32 cellular contexts compared by ENCODE assay signal in the genomic region with DNA sequence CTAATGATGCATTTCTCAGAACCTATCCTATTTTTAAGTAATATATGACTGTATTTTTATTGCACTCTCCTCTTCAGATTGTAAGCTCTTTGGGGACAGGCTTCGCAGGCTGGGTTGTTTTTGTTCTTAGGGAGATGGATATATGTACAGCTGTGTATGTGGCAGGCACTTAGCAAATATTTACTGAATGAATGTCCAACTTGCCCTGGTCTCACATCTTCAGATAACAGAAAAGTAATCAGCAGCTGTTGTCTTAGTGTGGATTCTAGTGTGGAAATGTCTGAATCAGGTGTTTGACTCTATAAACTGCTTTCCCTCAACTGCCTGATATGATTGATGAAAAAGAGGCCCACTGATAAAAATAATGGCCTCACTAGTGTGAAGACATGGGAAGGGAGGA. TPM values are rescaled to one million over a fixed set of nuclear protein-coding genes. Genes with fewer than 3 reads are reported as not detected.
"Had no signal": no experiment of that assay in that cellular context is flagged by ENCODE, and none has a peak within 500 bp of the region (broad histone marks: within the 10 kb centered on the region; RNA-seq: fewer than 3 reads in every experiment).

No MANE protein-coding gene starts in this region.

- H3K9me3 Mint-ChIP-seq: mesothelial cell of epicardium; naive thymus-derived CD4-positive, alpha-beta T cell; natural killer cell treated with Interleukin-12 subunit alpha and Interleukin-12 subunit beta and Interleukin-15 and Interleukin-18, amount 100 ng/mL, for 72 hours; stimulated activated naive B cell treated with anti-CD40 and anti-IgM and Interleukin-4, amounts not matched to agents 10 μg/mL and 1 μg/mL and 100 μg/mL, for 72 hours had no signal

- FAIRE-seq: pancreas had no signal

- H3K4me2 ChIP-seq: smooth muscle cell had no signal

- H3K36me3 ChIP-seq: prostate gland had no signal

- H3K4me3 Mint-ChIP-seq: mesothelial cell of epicardium; naive thymus-derived CD4-positive, alpha-beta T cell; natural killer cell treated with Interleukin-12 subunit alpha and Interleukin-12 subunit beta and Interleukin-15 and Interleukin-18, amount 100 ng/mL, for 72 hours; stimulated activated naive B cell treated with anti-CD40 and anti-IgM and Interleukin-4, amounts not matched to agents 10 μg/mL and 1 μg/mL and 100 μg/mL, for 72 hours had no signal

- H3K27me3 ChIP-seq: pancreas, sigmoid colon, stomach, testis, thyroid gland, transverse colon, upper lobe of left lung, vagina had no signal

- H3K9me3 ChIP-seq: left ventricle myocardium inferior, mucosa of descending colon, pancreas, prostate gland, sigmoid colon, stomach, testis, thyroid gland, transverse colon, upper lobe of left lung, vagina had no signal

- H3K27me3 Mint-ChIP-seq: naive thymus-derived CD4-positive, alpha-beta T cell; natural killer cell treated with Interleukin-12 subunit alpha and Interleukin-12 subunit beta and Interleukin-15 and Interleukin-18, amount 100 ng/mL, for 72 hours; stimulated activated naive B cell treated with anti-CD40 and anti-IgM and Interleukin-4, amounts not matched to agents 10 μg/mL and 1 μg/mL and 100 μg/mL, for 72 hours had no signal

- H3K4me3 ChIP-seq: left ventricle myocardium inferior, lung, mucosa of descending colon, pancreas, prostate gland, sigmoid colon, smooth muscle cell, stomach, testis, thyroid gland, transverse colon, upper lobe of left lung, vagina had no signal

- DNase-seq: islet precursor cell; left ventricle myocardium inferior; mesendoderm; mucosa of descending colon; naive thymus-derived CD4-positive, alpha-beta T cell; nucleus accumbens; pancreas; posterior cingulate gyrus; retina; right cardiac atrium; sigmoid colon; stimulated activated CD4-positive, alpha-beta T cell treated with anti-CD3 and anti-CD28 coated beads, Interleukin-1b, Interleukin-23, amount 100 ng/mL, for 48 hours; stimulated activated CD4-positive, alpha-beta T cell treated with anti-CD3 and anti-CD28 coated beads, Interleukin-2, amount 100 ng/mL, for 48 hours; stimulated activated CD4-positive, alpha-beta T cell treated with anti-CD3 and anti-CD28 coated beads, Interleukin-4, amount 100 ng/mL, for 4 hours; stimulated activated CD8-positive, alpha-beta memory T cell treated with anti-CD3 and anti-CD28 coated beads, Interleukin-4, amount 100 ng/mL, for 48 hours; stimulated activated naive B cell treated with anti-CD40 and anti-IgM and Interleukin-4, amounts not matched to agents 10 μg/mL and 1 μg/mL and 100 μg/mL, for 72 hours; stimulated activated naive CD8-positive, alpha-beta T cell treated with anti-CD3 and anti-CD28 coated beads, Interleukin-15, Interleukin-2, amounts not matched to agents 100 U/mL and 50 U/mL, for 24 hours; stomach; testis; thyroid gland; transverse colon; upper lobe of left lung had no signal

- H3K27ac ChIP-seq: left ventricle myocardium inferior, pancreas, prostate gland, sigmoid colon, stomach, testis, transverse colon, upper lobe of left lung, vagina had no signal

- ATAC-seq: mucosa of descending colon; naive thymus-derived CD4-positive, alpha-beta T cell; natural killer cell treated with Interleukin-12 subunit alpha and Interleukin-12 subunit beta and Interleukin-15 and Interleukin-18, amount 100 ng/mL, for 72 hours; pancreas; right cardiac atrium; stimulated activated naive B cell treated with anti-CD40 and anti-IgM and Interleukin-4, amounts not matched to agents 10 μg/mL and 1 μg/mL and 100 μg/mL, for 72 hours; stimulated activated naive CD8-positive, alpha-beta T cell treated with anti-CD3 and anti-CD28 coated beads, Interleukin-15, Interleukin-2, amounts not matched to agents 100 U/mL and 50 U/mL, for 24 hours had no signal

- H3K4me1 Mint-ChIP-seq: stimulated activated naive B cell treated with anti-CD40 and anti-IgM and Interleukin-4, amounts not matched to agents 10 μg/mL and 1 μg/mL and 100 μg/mL, for 72 hours had no signal

- H3K27ac Mint-ChIP-seq: mesothelial cell of epicardium; natural killer cell treated with Interleukin-12 subunit alpha and Interleukin-12 subunit beta and Interleukin-15 and Interleukin-18, amount 100 ng/mL, for 72 hours; stimulated activated naive B cell treated with anti-CD40 and anti-IgM and Interleukin-4, amounts not matched to agents 10 μg/mL and 1 μg/mL and 100 μg/mL, for 72 hours had no signal

- H3K4me1 ChIP-seq: prostate gland, testis, upper lobe of left lung, vagina had no signal

RNA-seq across cellular contexts. Expression of a gene that starts 47.1 kb away (rescaled TPM):
- total RNA-seq: left ventricle myocardium inferior; lower leg skin; lung; mesothelial cell of epicardium; mucosa of descending colon; myocyte; natural killer cell treated with Interleukin-12 subunit alpha and Interleukin-12 subunit beta and Interleukin-15 and Interleukin-18, amount 100 ng/mL, for 72 hours; osteoblast; right cardiac atrium; sigmoid colon; skeletal muscle tissue; smooth muscle cell; stomach; thyroid gland; transverse colon; vagina had no signal
- polyA plus RNA-seq: naive thymus-derived CD4-positive, alpha-beta T cell; right cardiac atrium; smooth muscle cell had no signal
